Comparison of ENCODE assay signal across 8 cellular contexts in genomic region chr5:172370648-172371248, GRCh38.
DNase-seq lines count a peak whose midpoint lies in the region; ATAC-seq, FAIRE-seq and TF ChIP-seq lines count a peak whose summit lies in the region.

No MANE protein-coding gene starts in this region.

- no peak for TF ChIP-seq POLR2A in HCT116 (IDR thresholded peaks at IDR 0.05; ENCODE audit: borderline replicate concordance, extremely low read depth, insufficient read depth, insufficient read length)

- no peak overlapping the region for H3K9ac ChIP-seq in HCT116 (ENCODE audit: low read length)

- peaks cover 0 to 20% of the 10 kb centered on the region in 2 experiments; a peak in 1 of 4 replicates for H3K9me3 ChIP-seq in HCT116 (ENCODE audit: control insufficient read depth in 1 of 2, insufficient read depth in 1 of 2, low read depth in 1 of 2, low read length in 2 of 2)

- no peaks in the 10 kb centered on the region for H3K4me1 Mint-ChIP-seq in activated CD4-positive, alpha-beta memory T cell treated with anti-CD3 and anti-CD28 coated beads for 36 hours (ENCODE audit: low read depth)

- FAIRE-seq in urothelium cell line (lab: Jason Lieb, UNC): no peak

- no peak overlapping the region for H3K4me2 ChIP-seq in HCT116 (ENCODE audit: low read length)

- peaks cover 17% of the 10 kb centered on the region for H3K9me3 Mint-ChIP-seq in activated CD4-positive, alpha-beta memory T cell treated with anti-CD3 and anti-CD28 coated beads for 36 hours

- no peak overlapping the region for H3K4me3 ChIP-seq in HCT116 (replicated peaks in 1 of 2; ENCODE audit: low read depth in 1 of 2, low read length in 2 of 2)

- no peaks in the 10 kb centered on the region for H3K79me2 ChIP-seq in HCT116 (ENCODE audit: insufficient read depth, low read length)

- no peaks in the 10 kb centered on the region for H3K9me2 ChIP-seq in HCT116 (ENCODE audit: insufficient read depth)

- RAD21 ChIA-PET in HCT116 (lab: Charles Lee; ENCODE audit: low non-redundant PET in 1 of 2, low total read pairs in 2 of 2, uncharacterized antibody in 2 of 2, unreplicated experiment in 2 of 2): no interaction called here

- peak; percentile 53; the same call in 1 of the 2 replicates for TF ChIP-seq RAD21 in HCT116 (IDR thresholded peaks at IDR 0.05; ENCODE audit: low read depth)

- no peak overlapping the region for H3K4me3 Mint-ChIP-seq in activated CD4-positive, alpha-beta memory T cell treated with anti-CD3 and anti-CD28 coated beads for 36 hours

- BruUV-seq in HCT116 (replicated peaks; lab: Mats Ljungman, UMichigan): no TSS peak

- TF ChIP-seq CTCF in HCT116 (IDR thresholded peaks at IDR 0.05 in 2 of 3, conservative IDR thresholded peaks at IDR 0.05 in 1 of 3; ENCODE audit: borderline replicate concordance in 1 of 3, insufficient read depth in 1 of 3, low read depth in 2 of 3, low read length in 2 of 3): peak; percentile 23 to 82 (median 67); a peak in 4 of 6 replicates

- H2AFZ ChIP-seq in HCT116 (ENCODE audit: low read depth, low read length, poor library complexity, severe bottlenecking): no peak overlapping the region

- H3K27ac ChIP-seq in HCT116 (ENCODE audit: low read depth, low read length): no peak overlapping the region

- no peaks in the 10 kb centered on the region for H3K4me1 ChIP-seq in HCT116 (ENCODE audit: control insufficient read depth in 1 of 2, insufficient read depth in 2 of 2, low read length in 2 of 2)

- peaks cover 2 to 10% of the 10 kb centered on the region in 2 experiments; a peak in 2 of 4 replicates for H3K36me3 ChIP-seq in HCT116 (ENCODE audit: control insufficient read depth in 1 of 2, insufficient read depth in 2 of 2, low read length in 2 of 2)

- peaks cover 6% of the 10 kb centered on the region for H3K27me3 Mint-ChIP-seq in activated CD4-positive, alpha-beta memory T cell treated with anti-CD3 and anti-CD28 coated beads for 36 hours

- POLR2A ChIA-PET in HCT116 (lab: Charles Lee): no interaction called here
- POLR2A ChIA-PET in activated CD4-positive, alpha-beta memory T cell treated with anti-CD3 and anti-CD28 coated beads for 36 hours (lab: Charles Lee): no interaction called here

- H3K27me3 ChIP-seq in HCT116 (ENCODE audit: insufficient read depth, low read length): no peaks in the 10 kb centered on the region

- no peak overlapping the region for H3K27ac Mint-ChIP-seq in activated CD4-positive, alpha-beta memory T cell treated with anti-CD3 and anti-CD28 coated beads for 36 hours

- H4K20me1 ChIP-seq in HCT116 (ENCODE audit: insufficient read depth): no peaks in the 10 kb centered on the region

- ATAC-seq in HCT116 (peak; percentile 42), HG03108 (IDR thresholded peaks at IDR 0.05; ENCODE audit: unreplicated experiment) (no peak)

- peak; percentile 10 for DNase-seq in DMS114 treated with DMSO at 0.1 percent for 48 hours (lab: John Stamatoyannopoulos, UW; ENCODE audit: unreplicated experiment)
- peak; percentile 33 for DNase-seq in HCT116 (ENCODE audit: low read depth, low spot score)
- peak; percentile 56 for DNase-seq in activated CD4-positive, alpha-beta memory T cell treated with anti-CD3 and anti-CD28 coated beads for 36 hours
- DNase-seq in iPS-NIHi7 (ENCODE audit: extremely low spot score): peak; percentile 58
- peak; percentile 13 for DNase-seq in urothelium cell line (ENCODE audit: low spot score)
- no peak for DNase-seq in globus pallidus (ENCODE audit: low spot score)
- DNase-seq in DMS79 treated with DMSO at 0.1 percent for 48 hours (lab: John Stamatoyannopoulos, UW): no peak

- CTCF ChIA-PET in HCT116 (lab: Charles Lee): interaction anchor here (1.0 kb wide), 1 partner anchor 9 kb away, joined by 3 read pairs; no protein-coding TSS in a partner anchor
- CTCF ChIA-PET in activated CD4-positive, alpha-beta memory T cell treated with anti-CD3 and anti-CD28 coated beads for 36 hours (lab: Charles Lee): interaction anchor here (0.6 to 2.1 kb wide), 9 partner anchors 9 to 263 kb away, joined by 3 to 13 read pairs (median 3); no protein-coding TSS in a partner anchor

- H3K36me3 Mint-ChIP-seq in activated CD4-positive, alpha-beta memory T cell treated with anti-CD3 and anti-CD28 coated beads for 36 hours: no peaks in the 10 kb centered on the region

- intact Hi-C loops in HCT116 (cut with micrococcal nuclease): no loop called here
- intact Hi-C loops in activated CD4-positive, alpha-beta memory T cell treated with anti-CD3 and anti-CD28 coated beads for 36 hours (cut with micrococcal nuclease): no loop called here

TF ChIP-seq in HCT116, 20 proteins besides CTCF, POLR2A, EP300 and RAD21:
- TF ChIP-seq EZH2 (IDR thresholded peaks at IDR 0.05) (no peak), CBX3 (IDR thresholded peaks at IDR 0.05; ENCODE audit: low read depth) (peak; percentile 45; the same call in 1 of the 2 replicates)

Comparison
In these comparisons a context has a peak if more than half of its experiments do, and no peak if none do; other contexts are left out.
1. DNase-seq: peak in DMS114 treated with DMSO at 0.1 percent for 48 hours (single experiment), HCT116 (single experiment), activated CD4-positive, alpha-beta memory T cell treated with anti-CD3 and anti-CD28 coated beads for 36 hours (single experiment), iPS-NIHi7 (single experiment) and urothelium cell line (single experiment); none in globus pallidus (single experiment) and DMS79 treated with DMSO at 0.1 percent for 48 hours (single experiment).